In the genomic region with DNA sequence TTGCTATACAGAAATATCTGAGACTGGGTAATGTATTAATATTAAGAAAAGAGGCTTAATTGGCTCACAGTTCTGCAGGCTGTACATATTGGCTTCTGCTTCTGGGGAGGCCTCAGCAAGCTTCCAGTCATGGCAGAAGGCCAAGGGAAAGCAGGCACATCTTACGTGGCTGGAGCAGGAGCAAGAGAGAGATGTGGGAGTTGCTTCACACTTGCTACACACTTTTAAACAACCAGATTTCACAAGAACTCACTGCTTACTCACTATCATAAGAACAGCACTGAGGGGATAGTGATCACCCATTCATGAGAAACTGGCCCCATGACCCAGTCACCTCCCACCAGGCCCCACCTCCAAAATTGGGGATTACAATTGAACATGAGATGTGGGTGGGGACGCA, we compare ENCODE assay signal across 20 cellular contexts.
"Had no signal": no experiment of that assay in that cellular context is flagged by ENCODE, and none has a peak within 500 bp of the region (broad histone marks: within the 10 kb centered on the region; RNA-seq: fewer than 3 reads in every experiment).

No MANE protein-coding gene starts in this region.

- H3K4me1 Mint-ChIP-seq: activated CD4-positive, alpha-beta memory T cell treated with anti-CD3 and anti-CD28 coated beads, Interleukin-2, amount 10 ng/mL, durations not matched to agents 7 days and 5 days; WTC11 had no signal

- H3K36me3 ChIP-seq: thoracic aorta, vagina had no signal

- H3K9me3 ChIP-seq: heart right ventricle, thoracic aorta, vagina had no signal

- H3K36me3 Mint-ChIP-seq: WTC11 had no signal

- DNase-seq: activated CD4-positive, alpha-beta memory T cell treated with anti-CD3 and anti-CD28 coated beads, Interleukin-2, amount 10 ng/mL, durations not matched to agents 7 days and 5 days; activated CD4-positive, alpha-beta T cell treated with anti-CD3 and anti-CD28 coated beads for 36 hours; activated effector memory CD4-positive, alpha-beta T cell treated with Interleukin-2 at 50 U/mL for 16 hours; activated naive CD4-positive, alpha-beta T cell treated with anti-CD3 and anti-CD28 coated beads for 36 hours; activated T-cell treated with anti-CD3 and anti-CD28 coated beads, Interleukin-2, amount 50 U/mL, for 72 hours; caudate nucleus; dermis blood vessel endothelial cell; effector CD8-positive, alpha-beta T cell; heart right ventricle; kidney; naive thymus-derived CD4-positive, alpha-beta T cell; retina; stimulated activated CD4-positive, alpha-beta T cell treated with anti-CD3 and anti-CD28 coated beads, Interleukin-2, amount 100 ng/mL, for 48 hours; stimulated activated CD8-positive, alpha-beta memory T cell treated with anti-CD3 and anti-CD28 coated beads, Interleukin-4, amount 100 ng/mL, for 48 hours; stimulated activated naive CD4-positive, alpha-beta T cell had no signal

- ATAC-seq: activated CD4-positive, alpha-beta T cell treated with anti-CD3 and anti-CD28 coated beads for 36 hours; activated T-cell treated with anti-CD3 and anti-CD28 coated beads, Interleukin-2, amount 50 U/mL, for 72 hours; naive thymus-derived CD4-positive, alpha-beta T cell; WTC11 had no signal

- H3K4me3 ChIP-seq: heart right ventricle, lung, thoracic aorta, vagina had no signal

- H3K4me3 Mint-ChIP-seq: activated CD4-positive, alpha-beta memory T cell treated with anti-CD3 and anti-CD28 coated beads, Interleukin-2, amount 10 ng/mL, durations not matched to agents 7 days and 5 days; activated CD4-positive, alpha-beta T cell treated with anti-CD3 and anti-CD28 coated beads for 36 hours; activated naive CD4-positive, alpha-beta T cell treated with anti-CD3 and anti-CD28 coated beads for 36 hours; activated T-cell treated with anti-CD3 and anti-CD28 coated beads, Interleukin-2, amount 50 U/mL, for 72 hours; naive thymus-derived CD4-positive, alpha-beta T cell; type B pancreatic cell; WTC11 had no signal

- H3K9me3 Mint-ChIP-seq: activated CD4-positive, alpha-beta memory T cell treated with anti-CD3 and anti-CD28 coated beads, Interleukin-2, amount 10 ng/mL, durations not matched to agents 7 days and 5 days; activated naive CD4-positive, alpha-beta T cell treated with anti-CD3 and anti-CD28 coated beads for 36 hours; activated T-cell treated with anti-CD3 and anti-CD28 coated beads, Interleukin-2, amount 50 U/mL, for 72 hours; type B pancreatic cell; WTC11 had no signal

- H3K4me1 ChIP-seq: vagina had no signal

- H3K27ac ChIP-seq: thoracic aorta, vagina had no signal

- H3K27me3 Mint-ChIP-seq: activated CD4-positive, alpha-beta memory T cell treated with anti-CD3 and anti-CD28 coated beads, Interleukin-2, amount 10 ng/mL, durations not matched to agents 7 days and 5 days; activated CD4-positive, alpha-beta T cell treated with anti-CD3 and anti-CD28 coated beads for 36 hours; naive thymus-derived CD4-positive, alpha-beta T cell; type B pancreatic cell had no signal

- H3K27me3 ChIP-seq: heart right ventricle, vagina had no signal

- H3K27ac Mint-ChIP-seq: activated CD4-positive, alpha-beta memory T cell treated with anti-CD3 and anti-CD28 coated beads, Interleukin-2, amount 10 ng/mL, durations not matched to agents 7 days and 5 days; activated CD4-positive, alpha-beta T cell treated with anti-CD3 and anti-CD28 coated beads for 36 hours; activated naive CD4-positive, alpha-beta T cell treated with anti-CD3 and anti-CD28 coated beads for 36 hours; activated T-cell treated with anti-CD3 and anti-CD28 coated beads, Interleukin-2, amount 50 U/mL, for 72 hours; type B pancreatic cell; WTC11 had no signal
